In the genomic region with DNA sequence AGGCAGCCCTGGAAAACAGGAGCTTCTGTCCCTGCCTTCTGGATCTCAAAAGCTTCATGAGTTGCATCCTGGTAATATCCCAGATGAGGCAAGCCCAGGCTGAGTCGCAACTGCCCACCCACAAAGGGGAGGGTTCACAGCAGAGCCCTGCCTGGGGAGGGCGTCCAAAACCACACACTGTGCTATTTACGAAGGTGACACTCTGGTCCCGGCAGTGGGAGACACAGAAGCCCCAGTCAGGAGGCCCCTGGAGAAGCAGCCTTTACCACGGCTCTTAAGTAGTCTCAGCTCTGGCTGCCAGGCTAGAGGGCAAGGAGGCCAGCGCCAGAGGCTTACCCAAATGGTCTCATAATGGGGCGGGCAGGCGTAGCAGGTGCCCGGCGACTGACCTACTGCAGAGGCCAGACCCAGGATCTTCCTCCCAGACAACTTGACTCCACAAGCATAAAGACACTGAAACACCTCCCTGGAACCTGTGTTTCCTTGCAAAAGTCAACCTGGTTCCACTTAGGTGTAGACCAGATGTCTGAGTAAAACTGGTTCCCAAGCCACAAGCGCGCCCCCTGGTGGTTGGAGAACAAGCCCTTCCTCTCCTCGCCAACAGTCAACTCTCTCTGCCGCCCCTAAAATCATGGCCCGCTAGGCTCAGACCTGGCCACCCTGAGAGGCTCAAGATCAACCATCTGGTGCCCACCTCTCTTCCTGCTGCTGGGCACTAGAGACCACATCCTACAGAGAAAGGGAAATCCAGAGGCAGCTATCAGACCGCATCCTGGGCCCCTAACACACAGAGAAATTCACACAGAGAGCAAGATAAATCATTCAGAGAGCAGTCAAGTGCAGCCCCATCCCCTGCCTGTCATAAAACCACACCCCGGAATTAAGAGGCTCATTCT, we compare ENCODE assay signal across 8 cellular contexts. TPM values are rescaled to one million over a fixed set of nuclear protein-coding genes. Genes with fewer than 3 reads are reported as not detected.
A peak's percentile ranks its signal among the peaks of the same experiment; 100 is the strongest.
DNase-seq lines count a peak whose midpoint lies in the region; ATAC-seq, FAIRE-seq and TF ChIP-seq lines count a peak whose summit lies in the region.

No MANE protein-coding gene starts in this region.

- peak; percentile 59 for DNase-seq in CD14-positive monocyte (ENCODE audit: low spot score)
- peak; percentile 76 for DNase-seq in GM20000 (ENCODE audit: low spot score)
- DNase-seq in NCI-H2196 (lab: John Stamatoyannopoulos, UW; ENCODE audit: unreplicated experiment), result peak; percentile 72
- DNase-seq in activated CD8-positive, alpha-beta T cell treated with anti-CD3 and anti-CD28 coated beads, Interleukin-2, amount 10 ng/mL, durations not matched to agents 7 days and 5 days, result peak; percentile 95
- peak in 1 of 2 experiments; percentile 96 for DNase-seq in H1 (ENCODE audit: low read depth in 1 of 2, low spot score in 2 of 2)
- peak; percentile 91 to 97 (median 95) for DNase-seq in mucosa of descending colon
- DNase-seq in stimulated activated CD8-positive, alpha-beta memory T cell treated with anti-CD3 and anti-CD28 coated beads, Interleukin-2, amount 100 ng/mL, for 48 hours (ENCODE audit: low read depth in 2 of 2), result peak; percentile 88 to 89

- H3K23ac ChIP-seq in H1 (ENCODE audit: insufficient read length), result no peak overlapping the region

- H4K91ac ChIP-seq in H1 (replicated peaks; ENCODE audit: insufficient read length, low read length), result no peak overlapping the region

- H4K5ac ChIP-seq in H1 (ENCODE audit: insufficient read length, low read depth, low read length), result no peak overlapping the region

- H3K4me3 ChIP-seq in H1 (ENCODE audit: extremely low read depth in 1 of 4, insufficient read depth in 2 of 4, low read depth in 3 of 4, low read length in 4 of 4) (peak overlapping the region; percentile 15 to 92 (median 61); a peak in 5 of 8 replicates), mucosa of descending colon (no peak overlapping the region)

- H3K9ac ChIP-seq in H1 (replicated peaks in 1 of 4; ENCODE audit: extremely low read depth in 1 of 4, low read depth in 3 of 4, low read length in 3 of 4), result no peak overlapping the region

- no peak overlapping the region for H2AK5ac ChIP-seq in H1 (ENCODE audit: low read depth, low read length)

- peaks cover 0 to 2% (median 0%) of the 10 kb centered on the region in 4 experiments; a peak in 2 of 7 replicates for H3K27me3 ChIP-seq in H1 (replicated peaks in 1 of 4; ENCODE audit: control insufficient read depth in 3 of 4, extremely low read depth in 1 of 4, insufficient read depth in 3 of 4, low read length in 3 of 4)

- peaks cover 5 to 13% (median 8%) of the 10 kb centered on the region in 3 donors for H3K27me3 Mint-ChIP-seq in CD14-positive monocyte (ENCODE audit: low read depth in 3 of 3)
- peaks cover 7% of the 10 kb centered on the region for H3K27me3 Mint-ChIP-seq in activated CD8-positive, alpha-beta T cell treated with anti-CD3 and anti-CD28 coated beads, Interleukin-2, amount 10 ng/mL, durations not matched to agents 7 days and 5 days (ENCODE audit: low read depth)

- no peak overlapping the region for H4K8ac ChIP-seq in H1 (ENCODE audit: extremely low read depth, insufficient read depth, low read length)

- TF ChIP-seq CTCF in CD14-positive monocyte (IDR thresholded peaks at IDR 0.05) (peak; percentile 87), GM20000 (IDR thresholded peaks at IDR 0.05; ENCODE audit: extremely low read depth, missing control alignments) (peak; percentile 66), H1 (IDR thresholded peaks at IDR 0.05; ENCODE audit: control extremely low read depth in 1 of 3, insufficient read depth in 1 of 3, low read depth in 1 of 3, low read length in 3 of 3) (peak; percentile 84 to 91 (median 86)), mucosa of descending colon (IDR thresholded peaks at IDR 0.05) (peak; percentile 72)

- peaks cover 0 to 49% of the 10 kb centered on the region in 2 experiments for H3K79me2 ChIP-seq in H1 (ENCODE audit: control insufficient read depth in 1 of 2, insufficient read depth in 2 of 2, low read length in 2 of 2)

- no peak overlapping the region for H2BK120ac ChIP-seq in H1 (replicated peaks; ENCODE audit: low read depth, low read length)

- H2BK15ac ChIP-seq in H1 (ENCODE audit: low read length), result no peak overlapping the region

- H3K27ac ChIP-seq in H1 (ENCODE audit: low read depth, low read length), result no peak overlapping the region

- H3K4me1 ChIP-seq in H1 (replicated peaks in 1 of 4; ENCODE audit: control insufficient read depth in 3 of 4, insufficient read depth in 4 of 4, low read length in 3 of 4) (peaks cover 16 to 26% (median 21%) of the 10 kb centered on the region in 4 experiments), mucosa of descending colon (ENCODE audit: low read depth) (peaks cover 46% of the 10 kb centered on the region)

- H2AFZ ChIP-seq in H1 (ENCODE audit: low read length), result no peak overlapping the region

- H3K4me2 ChIP-seq in H1 (ENCODE audit: insufficient read depth in 1 of 2, low read depth in 2 of 2, low read length in 2 of 2), result peak overlapping the region; percentile 88 to 95; a peak in 2 of 4 replicates

- TF ChIP-seq EP300 in H1 (IDR thresholded peaks at IDR 0.05; ENCODE audit: borderline replicate concordance in 1 of 2, low read depth in 2 of 2, low read length in 2 of 2), result no peak

- H3K36me3 ChIP-seq in H1 (ENCODE audit: control insufficient read depth in 2 of 4, insufficient read depth in 4 of 4, low read length in 3 of 4), result peaks cover 0 to 27% (median 14%) of the 10 kb centered on the region in 4 experiments; a peak in 6 of 8 replicates
- no peaks in the 10 kb centered on the region for H3K36me3 ChIP-seq in mucosa of descending colon (ENCODE audit: low read depth)

- peaks cover 0 to 5% of the 10 kb centered on the region in 2 donors for H3K36me3 Mint-ChIP-seq in CD14-positive monocyte
- peaks cover 5% of the 10 kb centered on the region for H3K36me3 Mint-ChIP-seq in activated CD8-positive, alpha-beta T cell treated with anti-CD3 and anti-CD28 coated beads, Interleukin-2, amount 10 ng/mL, durations not matched to agents 7 days and 5 days (ENCODE audit: low read depth)

- peak; percentile 54 for ATAC-seq in activated CD8-positive, alpha-beta T cell treated with anti-CD3 and anti-CD28 coated beads, Interleukin-2, amount 10 ng/mL, durations not matched to agents 7 days and 5 days
- ATAC-seq in mucosa of descending colon, result peak; percentile 64
- ATAC-seq in HG03432 (IDR thresholded peaks at IDR 0.05; ENCODE audit: unreplicated experiment), result no peak

- peaks cover 5% of the 10 kb centered on the region for H3K4me1 Mint-ChIP-seq in CD14-positive monocyte
- H3K4me1 Mint-ChIP-seq in activated CD8-positive, alpha-beta T cell treated with anti-CD3 and anti-CD28 coated beads, Interleukin-2, amount 10 ng/mL, durations not matched to agents 7 days and 5 days (ENCODE audit: low read depth), result peaks cover 11% of the 10 kb centered on the region

- H3K79me1 ChIP-seq in H1 (ENCODE audit: low read depth, low read length), result peaks cover 21% of the 10 kb centered on the region

- H3K56ac ChIP-seq in H1 (replicated peaks; ENCODE audit: insufficient read length, low read depth, low read length), result no peak overlapping the region

- POLR2A ChIA-PET in activated CD8-positive, alpha-beta T cell treated with anti-CD3 and anti-CD28 coated beads, Interleukin-2, amount 10 ng/mL, durations not matched to agents 7 days and 5 days (lab: Charles Lee), result no interaction called here
- POLR2A ChIA-PET in H1 (lab: Charles Lee; ENCODE audit: partially characterized antibody), result interaction anchor here (0.6 to 1.3 kb wide), 5 partner anchors 31 to 103 kb away, joined by 3 to 5 read pairs (median 4); no protein-coding TSS in a partner anchor

- H3K4me3 Mint-ChIP-seq in CD14-positive monocyte, result no peak overlapping the region
- H3K4me3 Mint-ChIP-seq in activated CD8-positive, alpha-beta T cell treated with anti-CD3 and anti-CD28 coated beads, Interleukin-2, amount 10 ng/mL, durations not matched to agents 7 days and 5 days, result no peak overlapping the region

- TF ChIP-seq RAD21 in H1 (IDR thresholded peaks at IDR 0.05 in 1 of 2, conservative IDR thresholded peaks at IDR 0.05 in 1 of 2; ENCODE audit: low read depth in 2 of 2, low read length in 2 of 2), result peak; percentile 80 to 87

- FAIRE-seq in H1 (lab: Jason Lieb, UNC), result peak; percentile 72

- H3K27ac Mint-ChIP-seq in CD14-positive monocyte, result no peak overlapping the region
- H3K27ac Mint-ChIP-seq in activated CD8-positive, alpha-beta T cell treated with anti-CD3 and anti-CD28 coated beads, Interleukin-2, amount 10 ng/mL, durations not matched to agents 7 days and 5 days, result no peak overlapping the region

- CTCF ChIA-PET in activated CD8-positive, alpha-beta T cell treated with anti-CD3 and anti-CD28 coated beads, Interleukin-2, amount 10 ng/mL, durations not matched to agents 7 days and 5 days (lab: Charles Lee), result interaction anchor here (0.8 to 4.7 kb wide), 16 partner anchors 11 to 912 kb away, joined by 3 to 41 read pairs (median 3); no protein-coding TSS in a partner anchor
- CTCF ChIA-PET in H1 (lab: Charles Lee; ENCODE audit: partially characterized antibody), result interaction anchor here (0.8 to 7.4 kb wide), 25 partner anchors 14 to 442 kb away, joined by 3 to 62 read pairs (median 4); no protein-coding TSS in a partner anchor

- TF ChIP-seq POLR2A in H1 (IDR thresholded peaks at IDR 0.05; ENCODE audit: control extremely low read depth in 1 of 2, low read depth in 2 of 2, low read length in 2 of 2), result no peak

- no peak overlapping the region for H3K4ac ChIP-seq in H1 (replicated peaks; ENCODE audit: insufficient read length, low read depth, low read length)

- H2BK5ac ChIP-seq in H1 (ENCODE audit: low read depth, low read length), result no peak overlapping the region

- WGBS in H1 (ENCODE audit: extremely low coverage in 1 of 2, insufficient coverage in 1 of 2, insufficient read length in 1 of 2, insufficient replicate concordance in 2 of 2, low coverage in 1 of 2, low lambda C conversion rate in 2 of 2, missing lambda C conversion rate in 1 of 2), 2 experiments, result 63% methylated on average over 17 of the region's 17 CpGs; no CpG with 5 or more reads in 1 of the 2 experiments

- no peak overlapping the region for H2BK20ac ChIP-seq in H1 (ENCODE audit: low read length)

- H2BK12ac ChIP-seq in H1 (ENCODE audit: low read depth, low read length), result no peak overlapping the region

- H3K9me3 Mint-ChIP-seq in CD14-positive monocyte, result peaks cover 0 to 8% (median 5%) of the 10 kb centered on the region in 7 donors
- H3K9me3 Mint-ChIP-seq in activated CD8-positive, alpha-beta T cell treated with anti-CD3 and anti-CD28 coated beads, Interleukin-2, amount 10 ng/mL, durations not matched to agents 7 days and 5 days (ENCODE audit: insufficient read depth), result no peaks in the 10 kb centered on the region

- H3K18ac ChIP-seq in H1 (ENCODE audit: extremely low read depth, low read length), result no peak overlapping the region

- H3K14ac ChIP-seq in H1 (ENCODE audit: insufficient read length), result no peak overlapping the region

- intact Hi-C loops in CD14-positive monocyte (cut with micrococcal nuclease) (no loop called here), mucosa of descending colon (cut with DNase I, micrococcal nuclease) (loop anchor here (2.0 to 10.0 kb wide), 2 partner anchors 101 to 261 kb away; no protein-coding TSS in a partner anchor)

- peaks cover 9% of the 10 kb centered on the region for H3K23me2 ChIP-seq in H1 (ENCODE audit: low read depth, low read length)

- H3K9me3 ChIP-seq in H1 (ENCODE audit: insufficient read depth in 2 of 2, low read depth in 1 of 2, low read length in 1 of 2) (no peaks in the 10 kb centered on the region), mucosa of descending colon (no peaks in the 10 kb centered on the region)

- H4K20me1 ChIP-seq in H1 (replicated peaks in 1 of 2; ENCODE audit: control insufficient read depth in 1 of 2, insufficient read depth in 2 of 2, low read length in 2 of 2), result peaks cover 27 to 44% of the 10 kb centered on the region in 2 experiments

RNA-seq across cellular contexts. Expression of gene AXIN2, which starts 5.2 kb away (rescaled TPM):
- polyA plus RNA-seq in CD14-positive monocyte (under 1 TPM in 1 of 2 donors, not detected in 1; 0.10 TPM), H1 (2011; rRNA removed) (17.7 and 24.2 TPM in 2 replicates)
- 1 to 10 TPM; 4.7 to 5.3 TPM for total RNA-seq in activated CD8-positive, alpha-beta T cell treated with anti-CD3 and anti-CD28 coated beads, Interleukin-2, amount 10 ng/mL, durations not matched to agents 7 days and 5 days
- 31.7 and 33.4 TPM in 2 replicates for total RNA-seq in H1 (2021; fragmentation: NEBNext Ultra II Directional; extraction: Animal tissue kit (Norgen Biotek cat#: 25700))
- polyA plus RNA-seq in H1 (2011; cell fraction: cytosol; rRNA removed), result 19.3 TPM
- polyA plus RNA-seq in H1 (2011; cell fraction: nucleus; rRNA removed), result 36.2 TPM
- 18.3 to 25.8 TPM (median 20.3 TPM) in 4 replicates for polyA plus RNA-seq in H1 (2012, experiment 1 of 2)
- polyA plus RNA-seq in H1 (2012, experiment 2 of 2), result 9.2 TPM
- 17.7 TPM for polyA plus RNA-seq in H1 (2013, experiment 1 of 2)
- polyA plus RNA-seq in H1 (2013, experiment 2 of 2), result 15.4 TPM
- 14.1 and 21.3 TPM in 2 replicates for polyA minus RNA-seq in H1 (2011; rRNA and poly(A)+ RNA removed)
- 21.3 TPM for polyA minus RNA-seq in H1 (2011; cell fraction: cytosol; rRNA and poly(A)+ RNA removed)
- polyA minus RNA-seq in H1 (2011; cell fraction: nucleus; rRNA and poly(A)+ RNA removed), result 44.5 TPM
- 10 to 100 TPM; 27.6 to 63.3 (median 39.3) TPM for total RNA-seq in mucosa of descending colon

Comparison
In these comparisons a context has a peak if more than half of its experiments do, and no peak if none do; other contexts are left out.
1. intact Hi-C loops: an anchor here in mucosa of descending colon (2.0 to 10.0 kb wide); none called in CD14-positive monocyte.